Comparison of ENCODE assay signal across 1 cellular context in the genomic region with DNA sequence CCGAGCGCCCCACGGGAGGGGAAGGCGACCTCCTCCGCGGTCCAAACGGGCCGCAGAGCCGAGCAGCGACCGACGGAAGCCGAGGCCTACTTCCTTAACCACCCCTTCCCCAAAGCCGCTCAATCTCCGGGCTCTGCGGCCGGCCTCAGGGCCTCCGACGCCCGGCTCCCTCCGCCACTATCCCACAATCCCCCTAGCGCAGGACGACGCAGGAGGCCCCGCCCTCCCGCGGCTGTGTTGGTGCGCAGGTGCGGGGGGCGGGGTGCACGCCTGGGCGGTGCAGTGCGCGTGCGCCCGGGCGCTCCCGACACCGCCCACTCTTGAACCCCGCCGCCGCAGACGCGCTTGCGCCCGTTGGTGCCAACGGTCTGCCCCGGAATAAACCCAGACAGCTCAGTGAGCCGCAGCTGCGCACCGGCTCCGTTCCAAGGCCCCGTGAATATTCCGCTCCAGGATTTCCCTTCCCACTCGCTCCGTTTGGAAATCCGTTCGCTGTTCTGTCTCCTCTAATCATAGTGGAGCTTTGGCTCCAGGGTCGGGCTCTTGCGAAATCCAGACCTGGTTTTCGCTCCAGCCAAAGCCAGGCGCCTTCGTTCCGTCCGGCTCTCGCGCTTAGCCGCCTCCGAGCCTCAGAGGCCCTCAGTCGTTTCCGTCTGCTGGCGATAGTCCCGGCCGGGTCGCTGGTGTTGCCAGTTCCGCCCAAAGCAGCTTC.
TF ChIP-seq lines count a peak whose summit lies in the region.

A gene with protein sequence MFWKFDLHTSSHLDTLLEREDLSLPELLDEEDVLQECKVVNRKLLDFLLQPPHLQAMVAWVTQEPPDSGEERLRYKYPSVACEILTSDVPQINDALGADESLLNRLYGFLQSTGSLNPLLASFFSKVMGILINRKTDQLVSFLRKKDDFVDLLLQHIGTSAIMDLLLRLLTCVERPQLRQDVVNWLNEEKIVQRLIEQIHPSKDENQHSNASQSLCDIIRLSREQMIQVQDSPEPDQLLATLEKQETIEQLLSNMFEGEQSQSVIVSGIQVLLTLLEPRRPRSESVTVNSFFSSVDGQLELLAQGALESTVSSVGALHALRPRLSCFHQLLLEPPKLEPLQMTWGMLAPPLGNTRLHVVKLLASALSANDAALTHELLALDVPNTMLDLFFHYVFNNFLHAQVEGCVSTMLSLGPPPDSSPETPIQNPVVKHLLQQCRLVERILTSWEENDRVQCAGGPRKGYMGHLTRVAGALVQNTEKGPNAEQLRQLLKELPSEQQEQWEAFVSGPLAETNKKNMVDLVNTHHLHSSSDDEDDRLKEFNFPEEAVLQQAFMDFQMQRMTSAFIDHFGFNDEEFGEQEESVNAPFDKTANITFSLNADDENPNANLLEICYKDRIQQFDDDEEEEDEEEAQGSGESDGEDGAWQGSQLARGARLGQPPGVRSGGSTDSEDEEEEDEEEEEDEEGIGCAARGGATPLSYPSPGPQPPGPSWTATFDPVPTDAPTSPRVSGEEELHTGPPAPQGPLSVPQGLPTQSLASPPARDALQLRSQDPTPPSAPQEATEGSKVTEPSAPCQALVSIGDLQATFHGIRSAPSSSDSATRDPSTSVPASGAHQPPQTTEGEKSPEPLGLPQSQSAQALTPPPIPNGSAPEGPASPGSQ (minus strand): TSS at position 190 of the 712 bp plus-strand sequence. CDS start 11,914 bp downstream, outside the sequence.

TF ChIP-seq in K562, 482 proteins besides CTCF, POLR2A, EP300 and RAD21 (continued from another document and continues in another):
- no peak for TF ChIP-seq RBM22 (IDR thresholded peaks at IDR 0.05; ENCODE audit: low read depth, low read length, poor library complexity, severe bottlenecking)
- TF ChIP-seq ETS2 (tag; IDR thresholded peaks at IDR 0.05; ENCODE audit: borderline replicate concordance, poor library complexity, severe bottlenecking) = no peak
- no peak for TF ChIP-seq ZBED1 (IDR thresholded peaks at IDR 0.05)
- TF ChIP-seq MAFF (IDR thresholded peaks at IDR 0.05; ENCODE audit: low read length) = no peak
- no peak for TF ChIP-seq ZNF668 (CRISPR knock-in tag; IDR thresholded peaks at IDR 0.05)
- no peak for TF ChIP-seq ZNF224 (CRISPR knock-in tag; IDR thresholded peaks at IDR 0.05)
- TF ChIP-seq, protein P1, sequence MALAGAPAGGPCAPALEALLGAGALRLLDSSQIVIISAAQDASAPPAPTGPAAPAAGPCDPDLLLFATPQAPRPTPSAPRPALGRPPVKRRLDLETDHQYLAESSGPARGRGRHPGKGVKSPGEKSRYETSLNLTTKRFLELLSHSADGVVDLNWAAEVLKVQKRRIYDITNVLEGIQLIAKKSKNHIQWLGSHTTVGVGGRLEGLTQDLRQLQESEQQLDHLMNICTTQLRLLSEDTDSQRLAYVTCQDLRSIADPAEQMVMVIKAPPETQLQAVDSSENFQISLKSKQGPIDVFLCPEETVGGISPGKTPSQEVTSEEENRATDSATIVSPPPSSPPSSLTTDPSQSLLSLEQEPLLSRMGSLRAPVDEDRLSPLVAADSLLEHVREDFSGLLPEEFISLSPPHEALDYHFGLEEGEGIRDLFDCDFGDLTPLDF (CRISPR knock-in tag; IDR thresholded peaks at IDR 0.05) = peak; percentile 82
- TF ChIP-seq MBD2 (IDR thresholded peaks at IDR 0.05; ENCODE audit: borderline replicate concordance, low read depth) = peak; percentile 26
- TF ChIP-seq DMBX1 (CRISPR knock-in tag; IDR thresholded peaks at IDR 0.05; ENCODE audit: borderline replicate concordance) = peak; percentile 66; the same call in 1 of the 2 replicates
- TF ChIP-seq, protein P2, sequence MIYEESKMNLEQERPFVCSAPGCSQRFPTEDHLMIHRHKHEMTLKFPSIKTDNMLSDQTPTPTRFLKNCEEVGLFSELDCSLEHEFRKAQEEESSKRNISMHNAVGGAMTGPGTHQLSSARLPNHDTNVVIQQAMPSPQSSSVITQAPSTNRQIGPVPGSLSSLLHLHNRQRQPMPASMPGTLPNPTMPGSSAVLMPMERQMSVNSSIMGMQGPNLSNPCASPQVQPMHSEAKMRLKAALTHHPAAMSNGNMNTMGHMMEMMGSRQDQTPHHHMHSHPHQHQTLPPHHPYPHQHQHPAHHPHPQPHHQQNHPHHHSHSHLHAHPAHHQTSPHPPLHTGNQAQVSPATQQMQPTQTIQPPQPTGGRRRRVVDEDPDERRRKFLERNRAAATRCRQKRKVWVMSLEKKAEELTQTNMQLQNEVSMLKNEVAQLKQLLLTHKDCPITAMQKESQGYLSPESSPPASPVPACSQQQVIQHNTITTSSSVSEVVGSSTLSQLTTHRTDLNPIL (CRISPR knock-in tag; IDR thresholded peaks at IDR 0.05) = no peak
- no peak for TF ChIP-seq ZNF444 (CRISPR knock-in tag; IDR thresholded peaks at IDR 0.05)
- TF ChIP-seq, protein P3, sequence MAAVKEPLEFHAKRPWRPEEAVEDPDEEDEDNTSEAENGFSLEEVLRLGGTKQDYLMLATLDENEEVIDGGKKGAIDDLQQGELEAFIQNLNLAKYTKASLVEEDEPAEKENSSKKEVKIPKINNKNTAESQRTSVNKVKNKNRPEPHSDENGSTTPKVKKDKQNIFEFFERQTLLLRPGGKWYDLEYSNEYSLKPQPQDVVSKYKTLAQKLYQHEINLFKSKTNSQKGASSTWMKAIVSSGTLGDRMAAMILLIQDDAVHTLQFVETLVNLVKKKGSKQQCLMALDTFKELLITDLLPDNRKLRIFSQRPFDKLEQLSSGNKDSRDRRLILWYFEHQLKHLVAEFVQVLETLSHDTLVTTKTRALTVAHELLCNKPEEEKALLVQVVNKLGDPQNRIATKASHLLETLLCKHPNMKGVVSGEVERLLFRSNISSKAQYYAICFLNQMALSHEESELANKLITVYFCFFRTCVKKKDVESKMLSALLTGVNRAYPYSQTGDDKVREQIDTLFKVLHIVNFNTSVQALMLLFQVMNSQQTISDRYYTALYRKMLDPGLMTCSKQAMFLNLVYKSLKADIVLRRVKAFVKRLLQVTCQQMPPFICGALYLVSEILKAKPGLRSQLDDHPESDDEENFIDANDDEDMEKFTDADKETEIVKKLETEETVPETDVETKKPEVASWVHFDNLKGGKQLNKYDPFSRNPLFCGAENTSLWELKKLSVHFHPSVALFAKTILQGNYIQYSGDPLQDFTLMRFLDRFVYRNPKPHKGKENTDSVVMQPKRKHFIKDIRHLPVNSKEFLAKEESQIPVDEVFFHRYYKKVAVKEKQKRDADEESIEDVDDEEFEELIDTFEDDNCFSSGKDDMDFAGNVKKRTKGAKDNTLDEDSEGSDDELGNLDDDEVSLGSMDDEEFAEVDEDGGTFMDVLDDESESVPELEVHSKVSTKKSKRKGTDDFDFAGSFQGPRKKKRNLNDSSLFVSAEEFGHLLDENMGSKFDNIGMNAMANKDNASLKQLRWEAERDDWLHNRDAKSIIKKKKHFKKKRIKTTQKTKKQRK (IDR thresholded peaks at IDR 0.05; ENCODE audit: borderline replicate concordance, low read depth, low read length) = no peak
- TF ChIP-seq MTA1 (IDR thresholded peaks at IDR 0.05; ENCODE audit: borderline replicate concordance) = peak; percentile 78; the same call in 1 of the 2 replicates
- no peak for TF ChIP-seq KLF10 (CRISPR knock-in tag; IDR thresholded peaks at IDR 0.05)
- TF ChIP-seq ZNF644 (tag; IDR thresholded peaks at IDR 0.05; ENCODE audit: low read depth) = no peak; the same call in 1 of the 2 replicates
- TF ChIP-seq, protein P4, sequence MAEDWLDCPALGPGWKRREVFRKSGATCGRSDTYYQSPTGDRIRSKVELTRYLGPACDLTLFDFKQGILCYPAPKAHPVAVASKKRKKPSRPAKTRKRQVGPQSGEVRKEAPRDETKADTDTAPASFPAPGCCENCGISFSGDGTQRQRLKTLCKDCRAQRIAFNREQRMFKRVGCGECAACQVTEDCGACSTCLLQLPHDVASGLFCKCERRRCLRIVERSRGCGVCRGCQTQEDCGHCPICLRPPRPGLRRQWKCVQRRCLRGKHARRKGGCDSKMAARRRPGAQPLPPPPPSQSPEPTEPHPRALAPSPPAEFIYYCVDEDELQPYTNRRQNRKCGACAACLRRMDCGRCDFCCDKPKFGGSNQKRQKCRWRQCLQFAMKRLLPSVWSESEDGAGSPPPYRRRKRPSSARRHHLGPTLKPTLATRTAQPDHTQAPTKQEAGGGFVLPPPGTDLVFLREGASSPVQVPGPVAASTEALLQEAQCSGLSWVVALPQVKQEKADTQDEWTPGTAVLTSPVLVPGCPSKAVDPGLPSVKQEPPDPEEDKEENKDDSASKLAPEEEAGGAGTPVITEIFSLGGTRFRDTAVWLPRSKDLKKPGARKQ (CRISPR knock-in tag; IDR thresholded peaks at IDR 0.05) = no peak
- TF ChIP-seq ARID1B (IDR thresholded peaks at IDR 0.05) = peak; percentile 76
- TF ChIP-seq, protein P5, sequence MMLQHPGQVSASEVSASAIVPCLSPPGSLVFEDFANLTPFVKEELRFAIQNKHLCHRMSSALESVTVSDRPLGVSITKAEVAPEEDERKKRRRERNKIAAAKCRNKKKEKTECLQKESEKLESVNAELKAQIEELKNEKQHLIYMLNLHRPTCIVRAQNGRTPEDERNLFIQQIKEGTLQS (IDR thresholded peaks at IDR 0.05) = peak; percentile 48; the same call in 1 of the 2 replicates
- TF ChIP-seq, protein P5 (CRISPR knock-in tag; conservative IDR thresholded peaks at IDR 0.05) = peak; percentile 90
- no peak for TF ChIP-seq CREBBP (IDR thresholded peaks at IDR 0.05; ENCODE audit: low read depth, low read length)
- no peak for TF ChIP-seq ZNF717 (CRISPR knock-in tag; IDR thresholded peaks at IDR 0.05)
- peak; percentile 99 for TF ChIP-seq LCOR (CRISPR knock-in tag; IDR thresholded peaks at IDR 0.05)
- no peak for TF ChIP-seq ZKSCAN8 (CRISPR knock-in tag; IDR thresholded peaks at IDR 0.05)
- TF ChIP-seq NFRKB (IDR thresholded peaks at IDR 0.05; ENCODE audit: low read depth) = no peak
- TF ChIP-seq EZH2 (IDR thresholded peaks at IDR 0.05; ENCODE audit: borderline replicate concordance, low read depth, low read length) = no peak
- TF ChIP-seq, protein P6, sequence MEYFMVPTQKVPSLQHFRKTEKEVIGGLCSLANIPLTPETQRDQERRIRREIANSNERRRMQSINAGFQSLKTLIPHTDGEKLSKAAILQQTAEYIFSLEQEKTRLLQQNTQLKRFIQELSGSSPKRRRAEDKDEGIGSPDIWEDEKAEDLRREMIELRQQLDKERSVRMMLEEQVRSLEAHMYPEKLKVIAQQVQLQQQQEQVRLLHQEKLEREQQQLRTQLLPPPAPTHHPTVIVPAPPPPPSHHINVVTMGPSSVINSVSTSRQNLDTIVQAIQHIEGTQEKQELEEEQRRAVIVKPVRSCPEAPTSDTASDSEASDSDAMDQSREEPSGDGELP (CRISPR knock-in tag; IDR thresholded peaks at IDR 0.05; ENCODE audit: borderline replicate concordance) = peak; percentile 98
- TF ChIP-seq SRSF3 (IDR thresholded peaks at IDR 0.05; ENCODE audit: insufficient read depth, low read length) = no peak
- no peak for TF ChIP-seq POLR2AphosphoS2 (IDR thresholded peaks at IDR 0.05; ENCODE audit: low read length)
- peak; percentile 81 to 88 for TF ChIP-seq KDM1A (IDR thresholded peaks at IDR 0.05)
- peak; percentile 76; the same call in 1 of the 2 replicates for TF ChIP-seq JUN (IDR thresholded peaks at IDR 0.05; ENCODE audit: borderline replicate concordance, low read depth, low read length)
- 0 out of 2 replicates have a peak, but pooled peaks have one; percentile 74 for TF ChIP-seq JUN (CRISPR knock-in tag; IDR thresholded peaks at IDR 0.05; ENCODE audit: borderline replicate concordance)
- TF ChIP-seq MEF2A (IDR thresholded peaks at IDR 0.05; ENCODE audit: control insufficient read depth, low read depth, low read length) = peak; percentile 58; the same call in 1 of the 2 replicates
- TF ChIP-seq, protein P7, sequence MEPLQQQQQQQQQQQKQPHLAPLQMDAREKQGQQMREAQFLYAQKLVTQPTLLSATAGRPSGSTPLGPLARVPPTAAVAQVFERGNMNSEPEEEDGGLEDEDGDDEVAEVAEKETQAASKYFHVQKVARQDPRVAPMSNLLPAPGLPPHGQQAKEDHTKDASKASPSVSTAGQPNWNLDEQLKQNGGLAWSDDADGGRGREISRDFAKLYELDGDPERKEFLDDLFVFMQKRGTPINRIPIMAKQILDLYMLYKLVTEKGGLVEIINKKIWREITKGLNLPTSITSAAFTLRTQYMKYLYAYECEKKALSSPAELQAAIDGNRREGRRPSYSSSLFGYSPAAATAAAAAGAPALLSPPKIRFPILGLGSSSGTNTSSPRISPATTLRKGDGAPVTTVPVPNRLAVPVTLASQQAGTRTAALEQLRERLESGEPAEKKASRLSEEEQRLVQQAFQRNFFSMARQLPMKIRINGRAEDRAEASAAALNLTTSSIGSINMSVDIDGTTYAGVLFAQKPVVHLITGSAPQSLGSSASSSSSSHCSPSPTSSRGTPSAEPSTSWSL (CRISPR knock-in tag; IDR thresholded peaks at IDR 0.05; ENCODE audit: borderline replicate concordance) = no peak
- no peak for TF ChIP-seq FOXA1 (IDR thresholded peaks at IDR 0.05; ENCODE audit: borderline replicate concordance)
- no peak for TF ChIP-seq ZBTB17 (CRISPR knock-in tag; IDR thresholded peaks at IDR 0.05)
- TF ChIP-seq ZNF830 (CRISPR knock-in tag; IDR thresholded peaks at IDR 0.05) = no peak
- no peak; a peak in 1 of 4 replicates for TF ChIP-seq CSDE1 (IDR thresholded peaks at IDR 0.05)
- TF ChIP-seq, protein P8, sequence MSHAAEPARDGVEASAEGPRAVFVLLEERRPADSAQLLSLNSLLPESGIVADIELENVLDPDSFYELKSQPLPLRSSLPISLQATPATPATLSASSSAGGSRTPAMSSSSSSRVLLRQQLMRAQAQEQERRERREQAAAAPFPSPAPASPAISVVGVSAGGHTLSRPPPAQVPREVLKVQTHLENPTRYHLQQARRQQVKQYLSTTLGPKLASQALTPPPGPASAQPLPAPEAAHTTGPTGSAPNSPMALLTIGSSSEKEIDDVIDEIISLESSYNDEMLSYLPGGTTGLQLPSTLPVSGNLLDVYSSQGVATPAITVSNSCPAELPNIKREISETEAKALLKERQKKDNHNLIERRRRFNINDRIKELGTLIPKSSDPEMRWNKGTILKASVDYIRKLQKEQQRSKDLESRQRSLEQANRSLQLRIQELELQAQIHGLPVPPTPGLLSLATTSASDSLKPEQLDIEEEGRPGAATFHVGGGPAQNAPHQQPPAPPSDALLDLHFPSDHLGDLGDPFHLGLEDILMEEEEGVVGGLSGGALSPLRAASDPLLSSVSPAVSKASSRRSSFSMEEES (CRISPR knock-in tag; IDR thresholded peaks at IDR 0.05) = no peak
- peak; percentile 92 for TF ChIP-seq EP400 (IDR thresholded peaks at IDR 0.05)
- TF ChIP-seq, protein P9, sequence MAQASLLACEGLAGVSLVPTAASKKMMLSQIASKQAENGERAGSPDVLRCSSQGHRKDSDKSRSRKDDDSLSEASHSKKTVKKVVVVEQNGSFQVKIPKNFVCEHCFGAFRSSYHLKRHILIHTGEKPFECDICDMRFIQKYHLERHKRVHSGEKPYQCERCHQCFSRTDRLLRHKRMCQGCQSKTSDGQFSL (CRISPR knock-in tag; IDR thresholded peaks at IDR 0.05) = no peak; the same call in 1 of the 2 replicates
- TF ChIP-seq, protein P9 (tag; IDR thresholded peaks at IDR 0.05) = no peak
